ENCODE assay signal across 1 cellular context in the genomic region with DNA sequence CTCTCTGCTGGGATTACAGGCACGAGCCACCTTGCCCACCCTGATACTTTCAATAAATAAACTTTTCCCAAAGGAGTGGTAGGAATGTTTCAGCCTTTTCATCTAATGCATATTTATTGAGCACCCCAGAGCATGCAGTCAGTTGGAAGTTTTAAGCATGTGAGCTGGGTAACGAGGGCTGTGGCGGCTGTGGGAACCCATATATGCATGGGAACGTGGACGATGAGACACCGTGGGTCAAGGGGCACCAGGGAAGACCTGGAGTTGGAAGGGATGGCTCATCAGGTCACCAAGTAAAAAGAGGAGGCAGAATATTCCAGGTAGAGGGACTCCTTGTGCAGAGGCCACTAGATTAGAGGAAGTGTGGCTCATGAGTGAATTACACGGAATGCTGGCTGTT.
TF ChIP-seq lines count a peak whose summit lies in the region.

No MANE protein-coding gene starts in this region.

TF ChIP-seq in HepG2, 621 proteins besides CTCF, POLR2A, EP300 and RAD21:
- TF ChIP-seq ZNF674 (CRISPR knock-in tag; IDR thresholded peaks at IDR 0.05; ENCODE audit: low read depth) (no peak), JUNB (CRISPR knock-in tag; IDR thresholded peaks at IDR 0.05; ENCODE audit: borderline replicate concordance) (no peak), CENPT (CRISPR knock-in tag; IDR thresholded peaks at IDR 0.05; ENCODE audit: low read depth) (no peak), HNF4A (CRISPR knock-in tag; IDR thresholded peaks at IDR 0.05) (no peak), ZNF276 (CRISPR knock-in tag; IDR thresholded peaks at IDR 0.05; ENCODE audit: low read depth) (no peak), FOXO4 (CRISPR knock-in tag; conservative IDR thresholded peaks at IDR 0.05) (no peak), DDIT3 (CRISPR knock-in tag; IDR thresholded peaks at IDR 0.05) (no peak), ZNF296 (CRISPR knock-in tag; conservative IDR thresholded peaks at IDR 0.05) (no peak), SNAPC2 (CRISPR knock-in tag; IDR thresholded peaks at IDR 0.05) (no peak), MXI1 (IDR thresholded peaks at IDR 0.05; ENCODE audit: borderline replicate concordance, low read depth, low read length) (no peak), CHD2 (IDR thresholded peaks at IDR 0.05; ENCODE audit: low read depth, low read length) (no peak), MAZ (IDR thresholded peaks at IDR 0.05; ENCODE audit: borderline replicate concordance, low read depth, low read length) (no peak), MAZ (CRISPR knock-in tag; IDR thresholded peaks at IDR 0.05; ENCODE audit: low read depth) (no peak), MAFK (conservative IDR thresholded peaks at IDR 0.05 in 1 of 2, IDR thresholded peaks at IDR 0.05 in 1 of 2; ENCODE audit: low read length in 2 of 2) (no peak), ZNF629 (CRISPR knock-in tag; conservative IDR thresholded peaks at IDR 0.05) (no peak), ZNF274 (CRISPR knock-in tag; IDR thresholded peaks at IDR 0.05) (no peak), EZH2 (conservative IDR thresholded peaks at IDR 0.05; ENCODE audit: low read depth, low read length) (no peak)
- TF ChIP-seq, protein P1, sequence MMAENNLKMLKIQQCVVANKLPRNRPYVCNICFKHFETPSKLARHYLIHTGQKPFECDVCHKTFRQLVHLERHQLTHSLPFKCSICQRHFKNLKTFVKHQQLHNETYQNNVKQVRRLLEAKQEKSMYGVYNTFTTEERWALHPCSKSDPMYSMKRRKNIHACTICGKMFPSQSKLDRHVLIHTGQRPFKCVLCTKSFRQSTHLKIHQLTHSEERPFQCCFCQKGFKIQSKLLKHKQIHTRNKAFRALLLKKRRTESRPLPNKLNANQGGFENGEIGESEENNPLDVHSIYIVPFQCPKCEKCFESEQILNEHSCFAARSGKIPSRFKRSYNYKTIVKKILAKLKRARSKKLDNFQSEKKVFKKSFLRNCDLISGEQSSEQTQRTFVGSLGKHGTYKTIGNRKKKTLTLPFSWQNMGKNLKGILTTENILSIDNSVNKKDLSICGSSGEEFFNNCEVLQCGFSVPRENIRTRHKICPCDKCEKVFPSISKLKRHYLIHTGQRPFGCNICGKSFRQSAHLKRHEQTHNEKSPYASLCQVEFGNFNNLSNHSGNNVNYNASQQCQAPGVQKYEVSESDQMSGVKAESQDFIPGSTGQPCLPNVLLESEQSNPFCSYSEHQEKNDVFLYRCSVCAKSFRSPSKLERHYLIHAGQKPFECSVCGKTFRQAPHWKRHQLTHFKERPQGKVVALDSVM (CRISPR knock-in tag; IDR thresholded peaks at IDR 0.05): no peak
TF ChIP-seq in HepG2: peak in this region for 0.
